Comparison of ENCODE assay signal across 19 cellular contexts in the genomic region with DNA sequence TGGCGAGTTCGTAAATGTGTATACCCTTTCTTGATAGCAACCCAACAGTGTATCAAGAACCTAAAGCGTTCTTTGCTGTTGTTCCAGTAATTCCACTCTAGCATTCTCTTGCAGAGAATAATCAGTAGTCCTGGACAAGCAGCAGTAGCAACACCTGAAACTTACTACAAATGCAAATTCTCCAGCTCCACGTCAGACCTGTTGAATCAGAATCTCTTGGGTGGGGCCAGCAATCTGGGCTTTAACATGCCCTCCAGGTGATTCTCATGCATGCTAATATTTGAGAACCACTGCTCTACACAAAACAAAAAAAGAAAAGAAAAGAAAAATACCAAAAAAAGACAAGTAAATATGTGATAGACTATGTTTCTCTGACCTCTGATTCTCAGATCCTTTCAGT. TPM values are rescaled to one million over a fixed set of nuclear protein-coding genes. Genes with fewer than 3 reads are reported as not detected.
DNase-seq lines count a peak whose midpoint lies in the region; FAIRE-seq and TF ChIP-seq lines count a peak whose summit lies in the region.
"Had no signal": no experiment of that assay in that cellular context is flagged by ENCODE, and none has a peak within 500 bp of the region (broad histone marks: within the 10 kb centered on the region; RNA-seq: fewer than 3 reads in every experiment).

No MANE protein-coding gene starts in this region.

- no peak for TF ChIP-seq EP300 in sigmoid colon (IDR thresholded peaks at IDR 0.05)
- TF ChIP-seq EP300 in tibial nerve (IDR thresholded peaks at IDR 0.05): no peak

- H3K27ac Mint-ChIP-seq in MCF 10A (ENCODE audit: low read depth, unreplicated experiment) (no peak overlapping the region), immature natural killer cell (peak overlapping the region; percentile 13 to 80 (median 50))
- H3K27ac Mint-ChIP-seq: HFFc6 had no signal

- H3K27me3 ChIP-seq in breast epithelium (no peaks in the 10 kb centered on the region), bronchial epithelial cell (ENCODE audit: control insufficient read depth, insufficient read depth, low read length) (peaks cover 6% of the 10 kb centered on the region), sigmoid colon (peaks cover 0 to 3% (median 0%) of the 10 kb centered on the region in 3 donors), tibial nerve (no peaks in the 10 kb centered on the region)
- H3K27me3 ChIP-seq: BLaER1 had no signal

- no peaks in the 10 kb centered on the region for H3K4me1 ChIP-seq in breast epithelium
- no peaks in the 10 kb centered on the region for H3K4me1 ChIP-seq in sigmoid colon
- peaks cover 0 to 7% (median 0%) of the 10 kb centered on the region in 4 donors for H3K4me1 ChIP-seq in tibial nerve
- H3K4me1 ChIP-seq: Caco-2 had no signal

- CTCF ChIA-PET in MCF 10A (lab: Yijun Ruan, JAX): no interaction called here

- DNase-seq in MCF 10A (ENCODE audit: unreplicated experiment) (peak; percentile 24), breast epithelium (ENCODE audit: low spot score in 2 of 2) (no peak), bronchial epithelial cell (ENCODE audit: low read depth) (peak; percentile 68), immature natural killer cell (no peak), NCI-H446 treated with DMSO at 0.1 percent for 48 hours (lab: John Stamatoyannopoulos, UW) (no peak), sigmoid colon (no peak), HTR-8/SVneo (ENCODE audit: insufficient read length, low spot score) (no peak), tibial nerve (ENCODE audit: low spot score in 2 of 2) (no peak)
- DNase-seq: 8988T; AML-193; Caco-2; CD8-positive, alpha-beta memory T cell; DMS53; GF-D8; HFFc6 had no signal

- H3K4me3 Mint-ChIP-seq in MCF 10A (ENCODE audit: unreplicated experiment) (no peak overlapping the region), immature natural killer cell (no peak overlapping the region)
- H3K4me3 Mint-ChIP-seq: CD8-positive, alpha-beta memory T cell; HFFc6 had no signal

- no peak for TF ChIP-seq POLR2A in breast epithelium (IDR thresholded peaks at IDR 0.05)
- no peak for TF ChIP-seq POLR2A in sigmoid colon (IDR thresholded peaks at IDR 0.05)
- TF ChIP-seq POLR2A in tibial nerve (IDR thresholded peaks at IDR 0.05): no peak

- no TSS peak for BruUV-seq in MCF 10A (replicated peaks; lab: Mats Ljungman, UMichigan)

- H3K36me3 Mint-ChIP-seq in MCF 10A (ENCODE audit: insufficient read depth, unreplicated experiment) (no peaks in the 10 kb centered on the region), immature natural killer cell (peaks cover 30 to 74% (median 50%) of the 10 kb centered on the region in 3 donors)

- TF ChIP-seq CTCF in MCF 10A (IDR thresholded peaks at IDR 0.05; ENCODE audit: unreplicated experiment) (no peak), breast epithelium (IDR thresholded peaks at IDR 0.05) (no peak), bronchial epithelial cell (IDR thresholded peaks at IDR 0.05; ENCODE audit: insufficient read depth, low read length, severe bottlenecking) (no peak), sigmoid colon (IDR thresholded peaks at IDR 0.05) (no peak), tibial nerve (IDR thresholded peaks at IDR 0.05) (no peak)

- FAIRE-seq in bronchial epithelial cell (lab: Jason Lieb, UNC) (no peak), HTR-8/SVneo (lab: Jason Lieb, UNC) (no peak)
- FAIRE-seq: GM19239, H1 had no signal

- H3K27me3 Mint-ChIP-seq in MCF 10A (ENCODE audit: insufficient read depth, unreplicated experiment): no peaks in the 10 kb centered on the region
- H3K27me3 Mint-ChIP-seq in immature natural killer cell (ENCODE audit: low read depth in 3 of 3): peaks cover 0 to 3% (median 0%) of the 10 kb centered on the region in 3 donors
- H3K27me3 Mint-ChIP-seq: CD8-positive, alpha-beta memory T cell had no signal

- H3K9me3 Mint-ChIP-seq in MCF 10A (ENCODE audit: unreplicated experiment): no peaks in the 10 kb centered on the region
- no peaks in the 10 kb centered on the region for H3K9me3 Mint-ChIP-seq in immature natural killer cell
- H3K9me3 Mint-ChIP-seq: CD8-positive, alpha-beta memory T cell; HFFc6 had no signal

- intact Hi-C loops in MCF 10A (cut with micrococcal nuclease) (no loop called here), breast epithelium (cut with DNase I; ENCODE audit: low total_unique reads) (no loop called here), sigmoid colon (cut with DNase I) (no loop called here)

- POLR2A ChIA-PET in MCF 10A (lab: Yijun Ruan, JAX): interaction anchor here (0.6 to 1.7 kb wide), 3 partner anchors 12 to 180 kb away, joined by 3 to 7 read pairs (median 3); no protein-coding TSS in a partner anchor

- no peaks in the 10 kb centered on the region for H3K9me3 ChIP-seq in breast epithelium
- no peaks in the 10 kb centered on the region for H3K9me3 ChIP-seq in sigmoid colon
- no peaks in the 10 kb centered on the region for H3K9me3 ChIP-seq in tibial nerve
- H3K9me3 ChIP-seq: BLaER1, Caco-2, HAP-1 had no signal

- H3K4me1 Mint-ChIP-seq in MCF 10A (ENCODE audit: insufficient read depth, unreplicated experiment) (peaks cover 8% of the 10 kb centered on the region), immature natural killer cell (peaks cover 92 to 100% of the 10 kb centered on the region in 2 donors)

- no peak overlapping the region for H3K4me3 ChIP-seq in breast epithelium
- no peak overlapping the region for H3K4me3 ChIP-seq in bronchial epithelial cell (ENCODE audit: low read depth, low read length)
- H3K4me3 ChIP-seq in sigmoid colon: no peak overlapping the region
- no peak overlapping the region for H3K4me3 ChIP-seq in tibial nerve
- H3K4me3 ChIP-seq: BLaER1, HAP-1 had no signal

- H3K27ac ChIP-seq in breast epithelium (no peak overlapping the region), sigmoid colon (no peak overlapping the region), tibial nerve (no peak overlapping the region)
- H3K27ac ChIP-seq: BLaER1 had no signal

- no peaks in the 10 kb centered on the region for H3K36me3 ChIP-seq in breast epithelium
- no peaks in the 10 kb centered on the region for H3K36me3 ChIP-seq in bronchial epithelial cell (ENCODE audit: control insufficient read depth, insufficient read depth, low read length)
- H3K36me3 ChIP-seq in sigmoid colon: no peaks in the 10 kb centered on the region
- no peaks in the 10 kb centered on the region for H3K36me3 ChIP-seq in tibial nerve
- H3K36me3 ChIP-seq: BLaER1, HAP-1 had no signal

- WGBS in sigmoid colon, 2 donors: 69 to 81% methylated on average over 4 of the region's 4 CpGs
- 92% methylated on average over 4 of the region's 4 CpGs for WGBS in tibial nerve, 2 donors

RNA-seq across cellular contexts. Expression of a gene that starts 10.1 kb away (rescaled TPM):
- not detected in 2 replicates for total RNA-seq in MCF 10A (2022)
- 1 to 10 TPM; 1.2 to 3.2 (median 1.3) TPM for total RNA-seq in breast epithelium
- not detected in 2 replicates for total RNA-seq in bronchial epithelial cell
- 100 to 1,000 TPM in 2 of 3 donors, 10 to 100 TPM in 1; 78.2 to 233 (median 133) TPM for polyA plus RNA-seq in immature natural killer cell
- under 1 TPM in 3 of 4 donors, not detected in 1; 0.28 to 0.71 (median 0.66) TPM for total RNA-seq in sigmoid colon
- 1 to 10 TPM; 1.2 to 8.2 (median 3.0) TPM for polyA plus RNA-seq in sigmoid colon
- total RNA-seq in tibial nerve: 1 to 10 TPM; 2.7 to 7.4 (median 6.4) TPM
- total RNA-seq: HFFc6 had no signal

RNA-seq across cellular contexts. Expression of a gene that starts 36.6 kb away (rescaled TPM):
- 0.12 TPM in 2 replicates for total RNA-seq in MCF 10A (2022)
- 1 to 10 TPM; 1.8 to 5.9 (median 4.9) TPM for total RNA-seq in breast epithelium
- under 0.01 TPM in 1 of 2 replicates, not detected in the other for total RNA-seq in bronchial epithelial cell
- polyA plus RNA-seq in immature natural killer cell: 100 to 1,000 TPM; 154 to 252 (median 250) TPM
- total RNA-seq in sigmoid colon: 1 to 10 TPM in 3 of 4 donors, under 1 TPM in 1; 0.55 to 2.5 (median 1.3) TPM
- 1 to 10 TPM; 3.0 to 3.9 (median 3.0) TPM for polyA plus RNA-seq in sigmoid colon
- 10 to 100 TPM in 1 of 4 donors, 1 to 10 TPM in 3; 2.1 to 14.4 (median 4.0) TPM for total RNA-seq in tibial nerve

Comparison
In these comparisons a context has a peak if more than half of its experiments do, and no peak if none do; other contexts are left out.
1. DNase-seq: peak in MCF 10A (single experiment) and bronchial epithelial cell (single experiment); none in breast epithelium (0 of 2), immature natural killer cell (0 of 3), NCI-H446 treated with DMSO at 0.1 percent for 48 hours (single experiment), sigmoid colon (single experiment), HTR-8/SVneo (single experiment) and tibial nerve (0 of 2).